ENCODE assay signal across 16 cellular contexts in the genomic region with DNA sequence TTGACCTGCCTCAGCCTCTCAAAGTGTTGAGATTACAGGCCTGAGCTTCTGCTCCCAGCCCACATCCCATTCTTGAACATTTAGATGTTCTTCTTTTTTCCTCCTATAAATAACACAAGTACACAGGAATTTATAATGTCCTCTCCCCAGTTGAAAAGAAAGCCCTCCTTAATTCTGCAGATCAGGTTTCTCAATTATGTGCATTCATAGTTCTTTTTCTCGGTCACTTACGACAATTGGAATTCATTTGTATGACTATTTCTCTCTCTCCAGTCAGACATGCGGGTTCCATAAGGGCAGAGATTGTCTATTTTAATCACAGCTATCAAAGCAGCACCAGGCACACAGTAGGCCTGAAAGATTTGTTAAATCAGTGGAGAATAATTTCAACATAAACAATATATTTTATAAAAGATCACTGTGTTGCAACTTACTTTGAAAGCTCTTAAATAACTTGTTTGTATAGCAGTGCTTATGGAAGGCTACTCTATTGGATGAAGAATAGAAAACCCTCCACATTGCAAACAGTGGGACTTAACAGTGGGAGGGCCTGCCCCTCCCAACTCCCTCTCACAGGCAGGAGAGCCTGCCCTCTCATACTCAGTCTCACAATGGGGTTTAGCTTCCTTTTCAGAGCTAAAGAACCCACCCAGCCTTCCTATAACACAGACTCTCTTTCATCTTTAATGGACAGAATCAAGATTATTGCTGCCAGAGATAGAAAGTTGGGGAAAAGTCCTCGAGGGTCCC.
DNase-seq lines count a peak whose midpoint lies in the region; ATAC-seq and TF ChIP-seq lines count a peak whose summit lies in the region.
"Had no signal": no experiment of that assay in that cellular context is flagged by ENCODE, and none has a peak within 500 bp of the region (broad histone marks: within the 10 kb centered on the region; RNA-seq: fewer than 3 reads in every experiment).

No MANE protein-coding gene starts in this region.

- H3K79me2 ChIP-seq in mesendoderm (ENCODE audit: control insufficient read depth, insufficient read depth, low read length): peaks cover 31% of the 10 kb centered on the region

- no peak overlapping the region for H3K18ac ChIP-seq in mesendoderm (ENCODE audit: low read length)

- no peak overlapping the region for H2BK5ac ChIP-seq in mesendoderm (ENCODE audit: low read length)

- DNase-seq in COLO829 (ENCODE audit: low spot score) (peak; percentile 20), HFFc6 (no peak), WERI-Rb-1 (peak; percentile 31), mesendoderm (peak; percentile 55), NCI-H1105 treated with DMSO at 0.1 percent for 48 hours (lab: John Stamatoyannopoulos, UW) (no peak), GM19240 (ENCODE audit: insufficient read length, low spot score) (no peak), NCI-H1048 (lab: John Stamatoyannopoulos, UW) (no peak)
- DNase-seq: activated CD4-positive, alpha-beta T cell treated with anti-CD3 and anti-CD28 coated beads for 1 hour; activated naive CD8-positive, alpha-beta T cell treated with anti-CD3 and anti-CD28 coated beads, Interleukin-2, amount 10 ng/mL, durations not matched to agents 7 days and 5 days; CD4-positive, alpha-beta memory T cell; GDM1; heart right ventricle; left colon; NCI-H1436 treated with DMSO at 0.1 percent for 48 hours had no signal

- peaks cover 9% of the 10 kb centered on the region for H3K4me1 ChIP-seq in mesendoderm (ENCODE audit: control insufficient read depth, low read depth, low read length)

- H3K36me3 Mint-ChIP-seq in HFFc6 (ENCODE audit: low read depth): no peaks in the 10 kb centered on the region
- H3K36me3 Mint-ChIP-seq: activated naive CD8-positive, alpha-beta T cell treated with anti-CD3 and anti-CD28 coated beads, Interleukin-2, amount 10 ng/mL, durations not matched to agents 7 days and 5 days had no signal

- no peak overlapping the region for H4K5ac ChIP-seq in mesendoderm (ENCODE audit: low read length)

- peaks cover 37% of the 10 kb centered on the region for H3K4me1 Mint-ChIP-seq in HFFc6 (ENCODE audit: low read depth)

- TF ChIP-seq CTCF in HFFc6 (IDR thresholded peaks at IDR 0.05) (no peak), WERI-Rb-1 (IDR thresholded peaks at IDR 0.05; ENCODE audit: low read depth, low read length) (no peak)

- H3K4me3 Mint-ChIP-seq in HFFc6: no peak overlapping the region
- H3K4me3 Mint-ChIP-seq: activated naive CD8-positive, alpha-beta T cell treated with anti-CD3 and anti-CD28 coated beads, Interleukin-2, amount 10 ng/mL, durations not matched to agents 7 days and 5 days; CD4-positive, alpha-beta memory T cell; stimulated activated naive CD8-positive, alpha-beta T cell treated with anti-CD3 and anti-CD28 coated beads, Interleukin-15, Interleukin-2, amounts not matched to agents 100 ng/mL and 50 ng/mL, for 24 hours had no signal

- no peak for ATAC-seq in GM21360 (IDR thresholded peaks at IDR 0.05; ENCODE audit: unreplicated experiment)
- ATAC-seq: left colon had no signal

- H3K56ac ChIP-seq in mesendoderm (ENCODE audit: low read length): no peak overlapping the region

- H2BK120ac ChIP-seq in mesendoderm (ENCODE audit: low read depth, low read length): no peak overlapping the region

- H3K9me3 ChIP-seq in WERI-Rb-1 (ENCODE audit: severe bottlenecking): no peaks in the 10 kb centered on the region
- H3K9me3 ChIP-seq: heart right ventricle had no signal

- no CpG with 5 or more reads among the region's 4 CpGs for WGBS in mesendoderm (ENCODE audit: extremely low coverage, insufficient coverage, low lambda C conversion rate)

- H3K4me2 ChIP-seq in mesendoderm (ENCODE audit: low read length): no peak overlapping the region

- no peak overlapping the region for H2AK5ac ChIP-seq in mesendoderm (ENCODE audit: low read length)

- H3K4me3 ChIP-seq in WERI-Rb-1 (ENCODE audit: low read depth, low read length) (no peak overlapping the region), mesendoderm (ENCODE audit: low read length) (no peak overlapping the region)
- H3K4me3 ChIP-seq: heart right ventricle had no signal

- peaks cover 28% of the 10 kb centered on the region for H3K79me1 ChIP-seq in mesendoderm (ENCODE audit: low read length)

- no peak overlapping the region for H3K4ac ChIP-seq in mesendoderm (ENCODE audit: low read depth, low read length)

- no peak overlapping the region for H3K23ac ChIP-seq in mesendoderm (ENCODE audit: low read length)

- H3K9me3 Mint-ChIP-seq in HFFc6: no peaks in the 10 kb centered on the region
- H3K9me3 Mint-ChIP-seq: activated naive CD8-positive, alpha-beta T cell treated with anti-CD3 and anti-CD28 coated beads, Interleukin-2, amount 10 ng/mL, durations not matched to agents 7 days and 5 days; CD4-positive, alpha-beta memory T cell; stimulated activated naive CD8-positive, alpha-beta T cell treated with anti-CD3 and anti-CD28 coated beads, Interleukin-15, Interleukin-2, amounts not matched to agents 100 ng/mL and 50 ng/mL, for 24 hours had no signal

- H3K36me3 ChIP-seq in WERI-Rb-1: no peaks in the 10 kb centered on the region
- H3K36me3 ChIP-seq in mesendoderm (ENCODE audit: control insufficient read depth, insufficient read depth, low read length): no peaks in the 10 kb centered on the region
- H3K36me3 ChIP-seq: heart right ventricle had no signal

- H3K27me3 ChIP-seq in WERI-Rb-1 (ENCODE audit: insufficient read depth, low read depth, severe bottlenecking) (no peaks in the 10 kb centered on the region), mesendoderm (ENCODE audit: insufficient read depth, low read length, poor library complexity) (no peaks in the 10 kb centered on the region)
- H3K27me3 ChIP-seq: heart right ventricle had no signal

- no peaks in the 10 kb centered on the region for H3K27me3 Mint-ChIP-seq in HFFc6 (ENCODE audit: insufficient read depth)
- H3K27me3 Mint-ChIP-seq: activated naive CD8-positive, alpha-beta T cell treated with anti-CD3 and anti-CD28 coated beads, Interleukin-2, amount 10 ng/mL, durations not matched to agents 7 days and 5 days; CD4-positive, alpha-beta memory T cell; stimulated activated naive CD8-positive, alpha-beta T cell treated with anti-CD3 and anti-CD28 coated beads, Interleukin-15, Interleukin-2, amounts not matched to agents 100 ng/mL and 50 ng/mL, for 24 hours had no signal

- peak overlapping the region; percentile 75 for H3K27ac ChIP-seq in WERI-Rb-1
- H3K27ac ChIP-seq in mesendoderm (ENCODE audit: low read depth, low read length): no peak overlapping the region
- H3K27ac ChIP-seq: heart right ventricle had no signal

- H4K8ac ChIP-seq in mesendoderm (ENCODE audit: low read depth, low read length): no peak overlapping the region

- peak overlapping the region; percentile 6 for H3K27ac Mint-ChIP-seq in HFFc6
- H3K27ac Mint-ChIP-seq: activated naive CD8-positive, alpha-beta T cell treated with anti-CD3 and anti-CD28 coated beads, Interleukin-2, amount 10 ng/mL, durations not matched to agents 7 days and 5 days; stimulated activated naive CD8-positive, alpha-beta T cell treated with anti-CD3 and anti-CD28 coated beads, Interleukin-15, Interleukin-2, amounts not matched to agents 100 ng/mL and 50 ng/mL, for 24 hours had no signal

- no peak overlapping the region for H3K9ac ChIP-seq in mesendoderm (ENCODE audit: low read length)

- no peak overlapping the region for H2BK15ac ChIP-seq in mesendoderm (replicated peaks; ENCODE audit: low read depth)

Comparison
In these comparisons a context has a peak if more than half of its experiments do, and no peak if none do; other contexts are left out.
1. DNase-seq: peak in COLO829 (single experiment), WERI-Rb-1 (single experiment) and mesendoderm (single experiment); none in HFFc6 (single experiment), NCI-H1105 treated with DMSO at 0.1 percent for 48 hours (single experiment), GM19240 (single experiment) and NCI-H1048 (single experiment).